Comparison of ENCODE assay signal across 1 cellular context in the genomic region with DNA sequence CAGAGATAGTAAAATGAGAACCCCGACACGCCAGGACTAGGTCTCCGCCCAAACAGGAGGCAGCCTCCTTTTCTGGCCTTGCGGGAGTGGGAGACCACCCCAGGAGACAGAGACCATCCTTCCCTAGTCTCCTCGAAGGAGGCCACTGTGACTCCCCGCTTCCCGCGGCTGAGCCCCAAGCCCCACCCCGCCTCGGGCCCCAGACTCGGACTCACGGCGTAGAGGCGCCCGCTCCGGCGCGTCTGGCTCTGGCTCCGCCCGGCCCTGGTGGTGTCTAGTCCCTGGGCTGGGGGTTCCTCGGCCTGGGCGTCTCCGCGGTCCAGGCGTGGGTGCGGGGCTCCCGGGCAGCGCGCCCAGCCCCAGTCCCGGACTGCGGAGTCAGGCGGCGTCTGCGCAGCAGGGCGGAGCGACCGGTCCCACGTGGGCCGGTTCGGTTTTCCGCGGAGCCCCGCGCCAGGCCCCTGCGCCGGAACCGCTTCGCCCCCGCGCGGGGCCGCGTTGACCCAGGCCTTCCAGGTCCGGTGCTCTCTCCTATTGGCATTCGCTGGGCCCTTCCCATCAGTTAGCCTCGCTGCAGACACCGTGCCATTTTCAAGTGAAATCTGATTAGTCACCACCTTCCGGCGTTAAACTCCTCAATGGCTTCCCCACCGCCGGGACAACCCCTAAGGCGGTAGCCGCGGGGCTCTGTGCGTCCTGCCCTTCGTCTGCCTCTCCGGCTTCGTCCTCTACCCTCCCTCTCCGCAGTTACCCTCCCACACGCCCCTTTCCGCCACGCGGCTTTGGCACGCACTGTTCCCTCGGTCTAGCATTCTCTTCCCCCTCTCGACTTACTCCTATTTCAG.
TF ChIP-seq lines count a peak whose summit lies in the region.

A gene with protein sequence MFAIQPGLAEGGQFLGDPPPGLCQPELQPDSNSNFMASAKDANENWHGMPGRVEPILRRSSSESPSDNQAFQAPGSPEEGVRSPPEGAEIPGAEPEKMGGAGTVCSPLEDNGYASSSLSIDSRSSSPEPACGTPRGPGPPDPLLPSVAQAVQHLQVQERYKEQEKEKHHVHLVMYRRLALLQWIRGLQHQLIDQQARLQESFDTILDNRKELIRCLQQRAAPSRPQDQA (minus strand): TSS at position 393 of the 845 bp plus-strand sequence. CDS start 2,563 bp downstream, outside the sequence.

TF ChIP-seq in SK-N-SH treated with all-trans-retinoic acid at 6 μM for 48 hours, 23 proteins besides CTCF, POLR2A, EP300 and RAD21 (continued from another document):
- TF ChIP-seq, protein P1, sequence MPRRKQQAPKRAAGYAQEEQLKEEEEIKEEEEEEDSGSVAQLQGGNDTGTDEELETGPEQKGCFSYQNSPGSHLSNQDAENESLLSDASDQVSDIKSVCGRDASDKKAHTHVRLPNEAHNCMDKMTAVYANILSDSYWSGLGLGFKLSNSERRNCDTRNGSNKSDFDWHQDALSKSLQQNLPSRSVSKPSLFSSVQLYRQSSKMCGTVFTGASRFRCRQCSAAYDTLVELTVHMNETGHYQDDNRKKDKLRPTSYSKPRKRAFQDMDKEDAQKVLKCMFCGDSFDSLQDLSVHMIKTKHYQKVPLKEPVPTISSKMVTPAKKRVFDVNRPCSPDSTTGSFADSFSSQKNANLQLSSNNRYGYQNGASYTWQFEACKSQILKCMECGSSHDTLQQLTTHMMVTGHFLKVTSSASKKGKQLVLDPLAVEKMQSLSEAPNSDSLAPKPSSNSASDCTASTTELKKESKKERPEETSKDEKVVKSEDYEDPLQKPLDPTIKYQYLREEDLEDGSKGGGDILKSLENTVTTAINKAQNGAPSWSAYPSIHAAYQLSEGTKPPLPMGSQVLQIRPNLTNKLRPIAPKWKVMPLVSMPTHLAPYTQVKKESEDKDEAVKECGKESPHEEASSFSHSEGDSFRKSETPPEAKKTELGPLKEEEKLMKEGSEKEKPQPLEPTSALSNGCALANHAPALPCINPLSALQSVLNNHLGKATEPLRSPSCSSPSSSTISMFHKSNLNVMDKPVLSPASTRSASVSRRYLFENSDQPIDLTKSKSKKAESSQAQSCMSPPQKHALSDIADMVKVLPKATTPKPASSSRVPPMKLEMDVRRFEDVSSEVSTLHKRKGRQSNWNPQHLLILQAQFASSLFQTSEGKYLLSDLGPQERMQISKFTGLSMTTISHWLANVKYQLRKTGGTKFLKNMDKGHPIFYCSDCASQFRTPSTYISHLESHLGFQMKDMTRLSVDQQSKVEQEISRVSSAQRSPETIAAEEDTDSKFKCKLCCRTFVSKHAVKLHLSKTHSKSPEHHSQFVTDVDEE (CRISPR knock-in tag; IDR thresholded peaks at IDR 0.05), result no peak
- TF ChIP-seq ESRRG (CRISPR knock-in tag; IDR thresholded peaks at IDR 0.05) (no peak), BACH2 (CRISPR knock-in tag; IDR thresholded peaks at IDR 0.05; ENCODE audit: borderline replicate concordance) (no peak)
